ENCODE assay signal across 9 cellular contexts in the genomic region with DNA sequence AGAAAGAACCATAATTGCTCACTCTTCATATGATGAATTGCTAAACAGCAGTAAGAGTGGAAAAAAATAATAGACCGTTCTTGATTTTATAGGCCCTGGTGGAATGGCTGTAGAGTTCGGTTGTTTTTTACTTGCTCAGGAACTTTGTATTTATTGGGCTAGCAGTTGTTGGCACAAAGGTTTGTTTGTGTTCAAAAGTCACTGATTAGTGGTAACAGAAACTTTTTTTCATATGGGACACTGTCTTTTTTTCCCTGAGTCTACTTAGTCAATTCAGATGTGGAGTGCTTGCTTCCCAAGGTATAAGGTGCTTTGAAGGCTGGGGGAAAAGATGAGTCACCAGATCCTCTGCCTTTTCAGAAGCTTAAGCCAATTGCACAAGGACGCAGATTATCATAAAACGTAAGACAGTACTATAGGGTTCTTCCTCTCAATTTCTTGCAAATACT. TPM values are rescaled to one million over a fixed set of nuclear protein-coding genes. Genes with fewer than 3 reads are reported as not detected.
DNase-seq lines count a peak whose midpoint lies in the region; ATAC-seq, FAIRE-seq and TF ChIP-seq lines count a peak whose summit lies in the region.
"Had no signal": no experiment of that assay in that cellular context is flagged by ENCODE, and none has a peak within 500 bp of the region (broad histone marks: within the 10 kb centered on the region; RNA-seq: fewer than 3 reads in every experiment).

No MANE protein-coding gene starts in this region.

- H2BK12ac ChIP-seq in H9 (ENCODE audit: insufficient read length, low read depth, low read length) = no peak overlapping the region

- no peak overlapping the region for H3K4me2 ChIP-seq in H9 (ENCODE audit: insufficient read depth, insufficient read length, low read length)

- H3K9me3 Mint-ChIP-seq in H9 = peaks cover 0 to 10% of the 10 kb centered on the region in 2 experiments; a peak in 3 of 5 replicates
- peaks cover 7% of the 10 kb centered on the region for H3K9me3 Mint-ChIP-seq in progenitor cell of endocrine pancreas (ENCODE audit: low read depth)

- TF ChIP-seq CTCF in H9 (conservative IDR thresholded peaks at IDR 0.05) (no peak), progenitor cell of endocrine pancreas (IDR thresholded peaks at IDR 0.05; ENCODE audit: unreplicated experiment) (no peak)

- no CpG with 5 or more reads among the region's 4 CpGs for WGBS in H9 (ENCODE audit: extremely low coverage, insufficient read length, low lambda C conversion rate)

- no peak for DNase-seq in H9
- peak; percentile 34 for DNase-seq in NCI-H69 (lab: John Stamatoyannopoulos, UW)
- DNase-seq in progenitor cell of endocrine pancreas (ENCODE audit: low spot score, unreplicated experiment) = no peak
- DNase-seq: heart left ventricle, NCI-H1417 had no signal

- peaks cover 65% of the 10 kb centered on the region; the same call in 1 of the 2 replicates for H3K79me2 ChIP-seq in H9 (ENCODE audit: insufficient read depth, low read length)

- no peak overlapping the region for H3K56ac ChIP-seq in H9 (ENCODE audit: insufficient read length, low read depth, low read length)

- H3K23me2 ChIP-seq in H9 (ENCODE audit: insufficient read length, low read depth, low read length, poor library complexity, severe bottlenecking) = no peaks in the 10 kb centered on the region

- H3K79me1 ChIP-seq in H9 (ENCODE audit: insufficient read depth, low read depth, low read length, poor library complexity, severe bottlenecking) = peaks cover 2% of the 10 kb centered on the region

- no peak overlapping the region for H2AK5ac ChIP-seq in H9 (ENCODE audit: insufficient read length, low read length)

- peaks cover 22% of the 10 kb centered on the region for H3K4me1 ChIP-seq in H9 (ENCODE audit: insufficient read depth, low read length)

- H3K27me3 Mint-ChIP-seq in H9 (ENCODE audit: low read depth) = no peaks in the 10 kb centered on the region
- H3K27me3 Mint-ChIP-seq in progenitor cell of endocrine pancreas = no peaks in the 10 kb centered on the region

- no peak overlapping the region for H3K4ac ChIP-seq in H9 (ENCODE audit: low read depth, low read length)

- H3K18ac ChIP-seq in H9 (ENCODE audit: insufficient read length, low read depth, low read length) = no peak overlapping the region

- peak overlapping the region; percentile 13 for H3K9ac ChIP-seq in H9 (ENCODE audit: extremely low read depth, insufficient read length, low read length)

- no peak overlapping the region for H2BK15ac ChIP-seq in H9 (ENCODE audit: low read depth, low read length)

- peak overlapping the region; percentile 76 for H3K23ac ChIP-seq in H9 (ENCODE audit: insufficient read length, low read depth, low read length)

- H4K20me1 ChIP-seq in H9 (ENCODE audit: control insufficient read depth, insufficient read depth, insufficient read length) = peaks cover 2% of the 10 kb centered on the region

- H2BK20ac ChIP-seq in H9 (ENCODE audit: low read depth, low read length, poor library complexity, severe bottlenecking) = no peak overlapping the region

- H3K4me1 Mint-ChIP-seq in H9 (peaks cover 77 to 80% of the 10 kb centered on the region in 2 experiments), progenitor cell of endocrine pancreas (ENCODE audit: low read depth) (peaks cover 40% of the 10 kb centered on the region)

- H4K8ac ChIP-seq in H9 (replicated peaks; ENCODE audit: insufficient read length, low read depth, low read length) = no peak overlapping the region

- no peak overlapping the region for H3K14ac ChIP-seq in H9 (ENCODE audit: insufficient read depth, low read length)

- H3T11ph ChIP-seq in H9 (ENCODE audit: low read length) = no peak overlapping the region

- peaks cover 0 to 12% (median 0%) of the 10 kb centered on the region in 3 experiments; a peak in 5 of 7 replicates for H3K36me3 Mint-ChIP-seq in H9 (ENCODE audit: insufficient read depth in 1 of 3, low read depth in 3 of 3)
- peaks cover 2% of the 10 kb centered on the region for H3K36me3 Mint-ChIP-seq in progenitor cell of endocrine pancreas (ENCODE audit: insufficient read depth)

- no peak overlapping the region for H2BK120ac ChIP-seq in H9 (ENCODE audit: low read depth, low read length, poor library complexity, severe bottlenecking)

- H3K9me3 ChIP-seq in H9 (ENCODE audit: control insufficient read depth, low read depth, low read length) = no peaks in the 10 kb centered on the region
- H3K9me3 ChIP-seq: heart left ventricle had no signal

- no peak overlapping the region for H4K91ac ChIP-seq in H9 (ENCODE audit: insufficient read length, low read depth, low read length)

- no peak overlapping the region for H2AFZ ChIP-seq in H9 (ENCODE audit: low read length)

- peak overlapping the region; percentile 65 to 98 (median 71); a peak in 6 of 7 replicates for H3K27ac Mint-ChIP-seq in H9
- H3K27ac Mint-ChIP-seq in progenitor cell of endocrine pancreas = peak overlapping the region; percentile 10

- H3K27ac ChIP-seq in H9 (ENCODE audit: insufficient read length, low read depth, low read length) = peak overlapping the region; percentile 88

- no peaks in the 10 kb centered on the region for H3K27me3 ChIP-seq in H9 (ENCODE audit: insufficient read depth, low read length)
- H3K27me3 ChIP-seq: heart left ventricle had no signal

- H3K4me3 Mint-ChIP-seq in H9 = no peak overlapping the region
- H3K4me3 Mint-ChIP-seq in progenitor cell of endocrine pancreas (ENCODE audit: low read depth) = no peak overlapping the region

- peak; percentile 21 for FAIRE-seq in endometrium (lab: Jason Lieb, UNC)

- ATAC-seq in GM21723 (IDR thresholded peaks at IDR 0.05; ENCODE audit: unreplicated experiment) = no peak
- ATAC-seq in HG03280 (IDR thresholded peaks at IDR 0.05; ENCODE audit: unreplicated experiment) = no peak
- ATAC-seq in HG03521 (IDR thresholded peaks at IDR 0.05; ENCODE audit: unreplicated experiment) = no peak

- H2BK5ac ChIP-seq in H9 (ENCODE audit: insufficient read length, low read length) = no peak overlapping the region

- H4K5ac ChIP-seq in H9 (ENCODE audit: insufficient read length, low read depth, low read length) = no peak overlapping the region

RNA-seq across cellular contexts. Expression of a gene that starts 25.8 kb away (rescaled TPM):
- total RNA-seq in H9 (2021) (38.8 and 39.9 TPM in 2 replicates), progenitor cell of endocrine pancreas (16.5 and 18.0 TPM in 2 replicates)
